8 cellular contexts compared by ENCODE assay signal in genomic region chr12:65279387-65280112, GRCh38. TPM values are rescaled to one million over a fixed set of nuclear protein-coding genes. Genes with fewer than 3 reads are reported as not detected.
DNase-seq lines count a peak whose midpoint lies in the region; ATAC-seq and TF ChIP-seq lines count a peak whose summit lies in the region.

No MANE protein-coding gene starts in this region.

- no peaks in the 10 kb centered on the region for H4K20me1 ChIP-seq in KMS-11 (ENCODE audit: insufficient read depth)

- intact Hi-C loops in dendritic cell treated with granulocyte-macrophage colony-stimulating factor and Interleukin-4, amounts not matched to agents 40 ng/mL and 50 ng/mL, for 4 days (cut with micrococcal nuclease) = no loop called here

- H3K4me3 ChIP-seq in GM12865 (ENCODE audit: low read depth, low read length) = peak overlapping the region; percentile 69
- no peak overlapping the region for H3K4me3 ChIP-seq in KMS-11 (IDR thresholded peaks at IDR 0.05; ENCODE audit: insufficient read depth, low read depth, low read length)

- H3K4me1 ChIP-seq in KMS-11 (ENCODE audit: low read depth, poor library complexity, severe bottlenecking) = peaks cover 10% of the 10 kb centered on the region

- peak overlapping the region; percentile 57; the same call in 1 of the 2 replicates for H3K9ac ChIP-seq in KMS-11

- no peaks in the 10 kb centered on the region; the same call in 1 of the 2 replicates for H3K27me3 ChIP-seq in KMS-11 (ENCODE audit: insufficient read depth, low read depth)

- H3K4me2 ChIP-seq in KMS-11 = peak overlapping the region; percentile 93

- no peak overlapping the region for H3K27ac ChIP-seq in KMS-11

- no peak for DNase-seq in GM12865 (ENCODE audit: low read depth)
- DNase-seq in natural killer cell treated with Interleukin-12 subunit alpha and Interleukin-12 subunit beta and Interleukin-15 and Interleukin-18, amount 100 ng/mL, for 72 hours (ENCODE audit: low spot score) = no peak
- DNase-seq in DMS79 (lab: John Stamatoyannopoulos, UW) = no peak
- no peak for DNase-seq in HuH-7 (ENCODE audit: low spot score)

- ATAC-seq in natural killer cell treated with Interleukin-12 subunit alpha and Interleukin-12 subunit beta and Interleukin-15 and Interleukin-18, amount 100 ng/mL, for 72 hours = no peak
- ATAC-seq in GM21717 (IDR thresholded peaks at IDR 0.05; ENCODE audit: unreplicated experiment) (no peak), HG03159 (IDR thresholded peaks at IDR 0.05; ENCODE audit: unreplicated experiment) (no peak)

- no peaks in the 10 kb centered on the region for H3K9me3 Mint-ChIP-seq in dendritic cell treated with granulocyte-macrophage colony-stimulating factor and Interleukin-4, amounts not matched to agents 40 ng/mL and 50 ng/mL, for 4 days
- no peaks in the 10 kb centered on the region for H3K9me3 Mint-ChIP-seq in natural killer cell treated with Interleukin-12 subunit alpha and Interleukin-12 subunit beta and Interleukin-15 and Interleukin-18, amount 100 ng/mL, for 72 hours

- no peak for TF ChIP-seq CTCF in GM12865 (IDR thresholded peaks at IDR 0.05; ENCODE audit: insufficient read depth, low read depth, low read length, missing control alignments)
- TF ChIP-seq CTCF in KMS-11 (conservative IDR thresholded peaks at IDR 0.05; ENCODE audit: low read depth, low read length) = no peak

- H3K79me2 ChIP-seq in KMS-11 (ENCODE audit: insufficient read depth, low read depth) = no peaks in the 10 kb centered on the region

- peaks cover 10% of the 10 kb centered on the region for H3K27me3 Mint-ChIP-seq in dendritic cell treated with granulocyte-macrophage colony-stimulating factor and Interleukin-4, amounts not matched to agents 40 ng/mL and 50 ng/mL, for 4 days
- peaks cover 32 to 51% of the 10 kb centered on the region in 2 donors for H3K27me3 Mint-ChIP-seq in natural killer cell treated with Interleukin-12 subunit alpha and Interleukin-12 subunit beta and Interleukin-15 and Interleukin-18, amount 100 ng/mL, for 72 hours

- H3K36me3 ChIP-seq in KMS-11 (ENCODE audit: insufficient read depth) = no peaks in the 10 kb centered on the region

- H3K36me3 Mint-ChIP-seq in dendritic cell treated with granulocyte-macrophage colony-stimulating factor and Interleukin-4, amounts not matched to agents 40 ng/mL and 50 ng/mL, for 4 days (ENCODE audit: low read depth) = no peaks in the 10 kb centered on the region
- H3K36me3 Mint-ChIP-seq in natural killer cell treated with Interleukin-12 subunit alpha and Interleukin-12 subunit beta and Interleukin-15 and Interleukin-18, amount 100 ng/mL, for 72 hours = no peaks in the 10 kb centered on the region

- H3K27ac Mint-ChIP-seq in dendritic cell treated with granulocyte-macrophage colony-stimulating factor and Interleukin-4, amounts not matched to agents 40 ng/mL and 50 ng/mL, for 4 days = no peak overlapping the region
- H3K27ac Mint-ChIP-seq in natural killer cell treated with Interleukin-12 subunit alpha and Interleukin-12 subunit beta and Interleukin-15 and Interleukin-18, amount 100 ng/mL, for 72 hours = no peak overlapping the region

- H3K4me3 Mint-ChIP-seq in dendritic cell treated with granulocyte-macrophage colony-stimulating factor and Interleukin-4, amounts not matched to agents 40 ng/mL and 50 ng/mL, for 4 days = peak overlapping the region; percentile 70
- H3K4me3 Mint-ChIP-seq in natural killer cell treated with Interleukin-12 subunit alpha and Interleukin-12 subunit beta and Interleukin-15 and Interleukin-18, amount 100 ng/mL, for 72 hours = peak overlapping the region; percentile 59

- peak overlapping the region; percentile 87 for H2AFZ ChIP-seq in KMS-11 (ENCODE audit: low read depth)

- peaks cover 23% of the 10 kb centered on the region for H3K4me1 Mint-ChIP-seq in dendritic cell treated with granulocyte-macrophage colony-stimulating factor and Interleukin-4, amounts not matched to agents 40 ng/mL and 50 ng/mL, for 4 days (ENCODE audit: low read depth)
- peaks cover 3 to 7% of the 10 kb centered on the region in 2 donors for H3K4me1 Mint-ChIP-seq in natural killer cell treated with Interleukin-12 subunit alpha and Interleukin-12 subunit beta and Interleukin-15 and Interleukin-18, amount 100 ng/mL, for 72 hours (ENCODE audit: low read depth in 2 of 2)

RNA-seq across cellular contexts. Expression of gene MSRB3, which starts 1.1 kb away (rescaled TPM):
- 1 to 10 TPM in 1 of 2 donors, under 1 TPM in 1; 0.11 to 1.2 TPM for total RNA-seq in natural killer cell treated with Interleukin-12 subunit alpha and Interleukin-12 subunit beta and Interleukin-15 and Interleukin-18, amount 100 ng/mL, for 72 hours
